Comparison of ENCODE assay signal across 32 cellular contexts in genomic region chr15:68846851-68847439, GRCh38.
"Had no signal": no experiment of that assay in that cellular context is flagged by ENCODE, and none has a peak within 500 bp of the region (broad histone marks: within the 10 kb centered on the region; RNA-seq: fewer than 3 reads in every experiment).

No MANE protein-coding gene starts in this region.

- H3K36me3 ChIP-seq: adrenal gland, brain microvascular endothelial cell, breast epithelium, cardiac muscle cell had no signal

- H3K4me3 ChIP-seq: adrenal gland, body of pancreas, breast epithelium, cardiac muscle cell had no signal

- ATAC-seq: activated CD8-positive, alpha-beta T cell treated with anti-CD3 and anti-CD28 coated beads for 36 hours; activated naive CD4-positive, alpha-beta T cell treated with anti-CD3 and anti-CD28 coated beads, Interleukin-2, amount 50 U/mL, for 72 hours; activated T-cell treated with anti-CD3 and anti-CD28 coated beads, Interleukin-2, amount 50 U/mL, for 72 hours; activated T-helper 17 cell treated with anti-CD3 and anti-CD28 coated beads, Interleukin-2, amount 50 U/mL, for 72 hours; body of pancreas; T-cell; T-helper 17 cell had no signal

- H3K27ac ChIP-seq: adrenal gland, body of pancreas, brain microvascular endothelial cell, breast epithelium, cardiac muscle cell, VCaP had no signal

- H3K27me3 ChIP-seq: body of pancreas had no signal

- FAIRE-seq: astrocyte, TTC549 had no signal

- DNase-seq: activated B cell treated with CpG ODN at 0.5 μM for 24 hours; activated CD4-positive, alpha-beta memory T cell treated with anti-CD3 and anti-CD28 coated beads for 36 hours; activated CD4-positive, alpha-beta T cell treated with anti-CD3 and anti-CD28 coated beads for 48 hours; activated CD4-positive, alpha-beta T cell treated with anti-CD3 and anti-CD28 coated beads, Interleukin-2, amount 50 U/mL, for 1 hour; activated CD4-positive, alpha-beta T cell treated with anti-CD3 and anti-CD28 coated beads, Interleukin-2, amount 50 U/mL, for 4 hours; activated CD4-positive, CD25-positive, alpha-beta regulatory T cell treated with anti-CD3 and anti-CD28 coated beads, Interleukin-2, amount 50 U/mL, for 72 hours; activated CD8-positive, alpha-beta memory T cell treated with anti-CD3 and anti-CD28 coated beads, Interleukin-2, amount 50 U/mL, for 48 hours; activated CD8-positive, alpha-beta T cell treated with anti-CD3 and anti-CD28 coated beads for 36 hours; activated effector memory CD4-positive, alpha-beta T cell treated with anti-CD3 and anti-CD28 coated beads, Interleukin-2, amount 50 U/mL, for 16 hours; activated gamma-delta T cell treated with Interleukin-2 at 50 U/mL for 16 hours; activated naive CD4-positive, alpha-beta T cell; activated naive CD4-positive, alpha-beta T cell treated with anti-CD3 and anti-CD28 coated beads for 36 hours; activated naive CD4-positive, alpha-beta T cell treated with anti-CD3 and anti-CD28 coated beads, Interleukin-2, amount 50 U/mL, for 16 hours; activated naive CD8-positive, alpha-beta T cell treated with anti-CD3 and anti-CD28 coated beads for 36 hours; activated T-cell treated with anti-CD3 and anti-CD28 coated beads, Interleukin-2, amount 50 U/mL, for 24 hours; activated T-cell treated with anti-CD3 and anti-CD28 coated beads, Interleukin-2, amount 50 U/mL, for 72 hours; adrenal gland; amniotic stem cell; aorta; body of pancreas; brain microvascular endothelial cell; caudate nucleus; cerebellar nuclear complex; T-cell; T-helper 17 cell had no signal

- H3K9me3 ChIP-seq: adrenal gland, body of pancreas, breast epithelium had no signal
